ENCODE assay signal across 22 cellular contexts in the genomic region with DNA sequence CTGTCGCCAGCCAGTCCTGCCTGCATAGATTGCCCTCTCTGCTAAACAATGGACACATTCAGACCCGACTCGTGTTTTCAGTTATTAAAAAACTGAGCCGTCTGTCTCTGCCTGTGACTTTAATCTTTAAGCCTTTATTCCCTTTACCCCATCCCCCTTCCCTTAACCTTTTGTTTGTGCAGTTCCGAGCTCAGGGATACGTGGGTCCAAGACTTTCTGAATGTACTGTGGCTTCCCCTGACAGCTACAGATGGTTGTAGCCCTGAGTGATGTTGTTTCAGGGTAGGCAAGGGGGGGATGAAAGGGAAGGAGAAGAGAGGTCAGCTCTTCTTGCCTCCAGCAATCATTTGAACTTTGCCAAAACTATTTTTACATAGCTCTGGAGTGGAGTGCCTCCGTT.
"Had no signal": no experiment of that assay in that cellular context is flagged by ENCODE, and none has a peak within 500 bp of the region (broad histone marks: within the 10 kb centered on the region; RNA-seq: fewer than 3 reads in every experiment).

No MANE protein-coding gene starts in this region.

- ATAC-seq: activated naive CD4-positive, alpha-beta T cell treated with anti-CD3 and anti-CD28 coated beads, Interleukin-2, amount 50 U/mL, for 72 hours; esophagus mucosa; T-cell had no signal

- H2AFZ ChIP-seq: parathyroid adenoma had no signal

- H3K27ac Mint-ChIP-seq: activated CD4-positive, alpha-beta memory T cell treated with anti-CD3 and anti-CD28 coated beads, Interleukin-2, amount 10 ng/mL, durations not matched to agents 7 days and 5 days had no signal

- H3K27ac ChIP-seq: cardiac muscle cell, left ventricle myocardium inferior, neutrophil, parathyroid adenoma, skin epidermis, transverse colon, VCaP had no signal

- H3K27me3 ChIP-seq: cardiac muscle cell, neutrophil, transverse colon had no signal

- H3K4me1 ChIP-seq: parathyroid adenoma had no signal

- H3K4me3 ChIP-seq: cardiac muscle cell, left ventricle myocardium inferior, skin epidermis, transverse colon had no signal

- H3K27me3 Mint-ChIP-seq: activated CD4-positive, alpha-beta memory T cell treated with anti-CD3 and anti-CD28 coated beads, Interleukin-2, amount 10 ng/mL, durations not matched to agents 7 days and 5 days; T-cell had no signal

- DNase-seq: activated CD4-positive, alpha-beta memory T cell treated with anti-CD3 and anti-CD28 coated beads, Interleukin-2, amount 10 ng/mL, durations not matched to agents 7 days and 5 days; activated CD8-positive, alpha-beta memory T cell treated with anti-CD3 and anti-CD28 coated beads, Interleukin-2, amount 50 U/mL, for 4 hours; activated gamma-delta T cell; activated T-cell treated with anti-CD3 and anti-CD28 coated beads, Interleukin-2, amount 50 U/mL, for 48 hours; glutamatergic neuron; hypothalamus; kidney; left ventricle myocardium inferior; mesenchymal stem cell; retina; stimulated activated CD4-positive, alpha-beta T cell treated with anti-CD3 and anti-CD28 coated beads, Interleukin-15, amount 100 ng/mL, for 24 hours; stimulated activated CD4-positive, alpha-beta T cell treated with anti-CD3 and anti-CD28 coated beads, Interleukin-4, amount 100 ng/mL, for 24 hours; stimulated activated naive CD4-positive, alpha-beta T cell treated with Interleukin-2 at 50 U/mL for 16 hours; T-cell; transverse colon had no signal

- H3K36me3 ChIP-seq: cardiac muscle cell, left ventricle myocardium inferior, neutrophil, transverse colon had no signal

- H3K4me3 Mint-ChIP-seq: activated CD4-positive, alpha-beta memory T cell treated with anti-CD3 and anti-CD28 coated beads, Interleukin-2, amount 10 ng/mL, durations not matched to agents 7 days and 5 days; T-cell had no signal

- H3K9me3 Mint-ChIP-seq: activated CD4-positive, alpha-beta memory T cell treated with anti-CD3 and anti-CD28 coated beads, Interleukin-2, amount 10 ng/mL, durations not matched to agents 7 days and 5 days; activated naive CD4-positive, alpha-beta T cell treated with anti-CD3 and anti-CD28 coated beads, Interleukin-2, amount 50 U/mL, for 72 hours; T-cell had no signal

- H3K9me3 ChIP-seq: left ventricle myocardium inferior, neutrophil, transverse colon had no signal

- H3K4me1 Mint-ChIP-seq: activated CD4-positive, alpha-beta memory T cell treated with anti-CD3 and anti-CD28 coated beads, Interleukin-2, amount 10 ng/mL, durations not matched to agents 7 days and 5 days had no signal
